Comparison of ENCODE assay signal across 7 cellular contexts in the genomic region with DNA sequence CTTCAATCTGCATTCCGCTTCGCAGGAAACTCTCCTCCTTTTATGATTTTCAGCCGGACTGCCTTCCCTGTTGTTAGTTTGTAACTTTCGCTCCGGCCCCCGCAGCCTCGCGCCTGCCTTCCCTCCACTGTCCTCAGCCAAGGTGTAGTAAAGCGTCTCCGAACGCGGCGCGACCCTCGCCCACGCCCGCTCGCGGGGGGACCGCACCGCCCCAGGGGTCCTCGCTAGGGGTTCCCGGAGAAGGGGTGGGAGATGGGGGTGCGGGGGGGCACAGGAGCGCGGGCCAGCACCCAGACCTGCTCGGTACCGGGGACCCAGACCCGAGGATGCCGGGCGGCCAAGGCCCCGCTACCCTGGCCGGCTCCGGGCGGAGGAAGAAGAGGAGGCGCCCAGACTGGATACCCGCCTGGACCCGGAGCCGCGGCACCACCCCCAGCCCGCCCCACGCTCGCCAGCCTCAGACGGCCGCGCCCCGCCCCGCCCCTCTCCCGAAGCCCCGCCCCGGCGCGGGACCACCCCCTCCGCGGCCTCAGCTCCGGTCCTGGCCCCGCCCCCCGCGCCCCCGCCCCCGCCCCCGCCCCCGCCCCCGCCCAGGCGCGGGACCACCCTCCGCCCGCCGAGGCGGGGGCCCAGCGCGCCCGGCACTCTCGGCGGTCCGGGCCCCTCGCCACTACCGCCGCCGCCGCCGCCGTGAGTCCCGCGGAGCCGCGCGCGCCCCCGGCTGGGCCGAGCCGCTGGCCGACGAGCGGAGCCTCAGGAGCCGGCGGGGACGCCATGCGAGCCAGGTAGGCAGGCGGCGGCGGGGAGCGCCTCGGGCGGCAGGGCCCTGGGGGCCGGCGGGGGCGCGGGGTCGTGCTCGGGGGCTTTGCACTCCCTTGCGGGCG.
DNase-seq lines count a peak whose midpoint lies in the region; ATAC-seq and TF ChIP-seq lines count a peak whose summit lies in the region.

A gene with protein sequence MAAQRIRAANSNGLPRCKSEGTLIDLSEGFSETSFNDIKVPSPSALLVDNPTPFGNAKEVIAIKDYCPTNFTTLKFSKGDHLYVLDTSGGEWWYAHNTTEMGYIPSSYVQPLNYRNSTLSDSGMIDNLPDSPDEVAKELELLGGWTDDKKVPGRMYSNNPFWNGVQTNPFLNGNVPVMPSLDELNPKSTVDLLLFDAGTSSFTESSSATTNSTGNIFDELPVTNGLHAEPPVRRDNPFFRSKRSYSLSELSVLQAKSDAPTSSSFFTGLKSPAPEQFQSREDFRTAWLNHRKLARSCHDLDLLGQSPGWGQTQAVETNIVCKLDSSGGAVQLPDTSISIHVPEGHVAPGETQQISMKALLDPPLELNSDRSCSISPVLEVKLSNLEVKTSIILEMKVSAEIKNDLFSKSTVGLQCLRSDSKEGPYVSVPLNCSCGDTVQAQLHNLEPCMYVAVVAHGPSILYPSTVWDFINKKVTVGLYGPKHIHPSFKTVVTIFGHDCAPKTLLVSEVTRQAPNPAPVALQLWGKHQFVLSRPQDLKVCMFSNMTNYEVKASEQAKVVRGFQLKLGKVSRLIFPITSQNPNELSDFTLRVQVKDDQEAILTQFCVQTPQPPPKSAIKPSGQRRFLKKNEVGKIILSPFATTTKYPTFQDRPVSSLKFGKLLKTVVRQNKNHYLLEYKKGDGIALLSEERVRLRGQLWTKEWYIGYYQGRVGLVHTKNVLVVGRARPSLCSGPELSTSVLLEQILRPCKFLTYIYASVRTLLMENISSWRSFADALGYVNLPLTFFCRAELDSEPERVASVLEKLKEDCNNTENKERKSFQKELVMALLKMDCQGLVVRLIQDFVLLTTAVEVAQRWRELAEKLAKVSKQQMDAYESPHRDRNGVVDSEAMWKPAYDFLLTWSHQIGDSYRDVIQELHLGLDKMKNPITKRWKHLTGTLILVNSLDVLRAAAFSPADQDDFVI (plus strand): TSS at position 632 of the 884 bp plus-strand sequence. CDS start 82,986 bp downstream, outside the sequence.

- H3K9me3 Mint-ChIP-seq in nephron progenitor cell = peaks cover 4% of the 10 kb centered on the region

- ATAC-seq in HG03460 (IDR thresholded peaks at IDR 0.05; ENCODE audit: unreplicated experiment) = no peak

- H3K36me3 Mint-ChIP-seq in nephron progenitor cell (ENCODE audit: low read depth) = peaks cover 7% of the 10 kb centered on the region

- H3K27ac Mint-ChIP-seq in nephron progenitor cell = no peak within 1 kb of the TSS

- H3K4me3 Mint-ChIP-seq in nephron progenitor cell = peak within 1 kb of the TSS; percentile 91

- peak within 1 kb of the TSS; percentile 86 to 92 for H3K4me3 ChIP-seq in tibial artery

- H3K27ac ChIP-seq in tibial artery = peak within 1 kb of the TSS; percentile 87 to 90

- H3K4me1 ChIP-seq in tibial artery = peaks cover 0 to 32% (median 23%) of the 10 kb centered on the region in 4 donors

- peaks cover 50% of the 10 kb centered on the region for H3K4me1 Mint-ChIP-seq in nephron progenitor cell

- H3K27me3 ChIP-seq in tibial artery = no peaks in the 10 kb centered on the region

- TF ChIP-seq CTCF in GM20000 (IDR thresholded peaks at IDR 0.05; ENCODE audit: extremely low read depth, missing control alignments) (no peak), nephron progenitor cell (IDR thresholded peaks at IDR 0.05) (no peak), tibial artery (IDR thresholded peaks at IDR 0.05) (no peak)

- intact Hi-C loops in tibial artery (cut with DNase I; ENCODE audit: low total_unique reads) = loop anchor here (2.0 to 5.0 kb wide), 2 partner anchors 29 to 101 kb away; no protein-coding TSS in a partner anchor

- DNase-seq in GM20000 (ENCODE audit: low spot score) (peak; percentile 52), NCI-H446 treated with DMSO at 0.1 percent for 48 hours (lab: John Stamatoyannopoulos, UW) (peak; percentile 30), germinal center (ENCODE audit: low spot score) (peak; percentile 57), nephron progenitor cell (peak; percentile 92), tibial artery (peak; percentile 75 to 91)
- DNase-seq in activated naive CD4-positive, alpha-beta T cell treated with anti-CD3 and anti-CD28 coated beads, Interleukin-2, amount 50 U/mL, for 16 hours = peak; percentile 29

- no peaks in the 10 kb centered on the region for H3K36me3 ChIP-seq in tibial artery

- H3K9me3 ChIP-seq in tibial artery = no peaks in the 10 kb centered on the region

- H3K27me3 Mint-ChIP-seq in nephron progenitor cell (ENCODE audit: low read depth, poor library complexity) = peaks cover 32% of the 10 kb centered on the region

Comparison
In these comparisons a context has a peak if more than half of its experiments do, and no peak if none do; other contexts are left out.
1. DNase-seq: peak in every context shown above with its lines; median percentile 92 in nephron progenitor cell; 83 in tibial artery; 57 in germinal center; 52 in GM20000; 30 in NCI-H446 treated with DMSO at 0.1 percent for 48 hours; 29 in activated naive CD4-positive, alpha-beta T cell treated with anti-CD3 and anti-CD28 coated beads, Interleukin-2, amount 50 U/mL, for 16 hours.